Comparison of ENCODE assay signal across 8 cellular contexts in genomic region chr14:50830932-50831703, GRCh38. TPM values are rescaled to one million over a fixed set of nuclear protein-coding genes. Genes with fewer than 3 reads are reported as not detected.
DNase-seq lines count a peak whose midpoint lies in the region; ATAC-seq and TF ChIP-seq lines count a peak whose summit lies in the region.

Gene NIN (minus strand): TSS chr14:50831162. CDS start chr14:50822056, 9,106 bp downstream.

- no peaks in the 10 kb centered on the region for H3K9me3 ChIP-seq in BE2C

- peaks cover 6% of the 10 kb centered on the region for H3K27me3 Mint-ChIP-seq in activated CD4-positive, alpha-beta memory T cell treated with anti-CD3 and anti-CD28 coated beads for 36 hours

- H3K27me3 ChIP-seq in BE2C = no peaks in the 10 kb centered on the region; the same call in 1 of the 2 replicates

- H3K36me3 Mint-ChIP-seq in activated CD4-positive, alpha-beta memory T cell treated with anti-CD3 and anti-CD28 coated beads for 36 hours = peaks cover 2% of the 10 kb centered on the region

- CTCF ChIA-PET in activated CD4-positive, alpha-beta memory T cell treated with anti-CD3 and anti-CD28 coated beads for 36 hours (lab: Charles Lee) = interaction anchor here (0.6 to 3.3 kb wide), 2 partner anchors 29 to 950 kb away, joined by 3 to 13 read pairs; no protein-coding TSS in a partner anchor

- H3K9me3 Mint-ChIP-seq in activated CD4-positive, alpha-beta memory T cell treated with anti-CD3 and anti-CD28 coated beads for 36 hours = no peaks in the 10 kb centered on the region

- TF ChIP-seq CTCF in BE2C (IDR thresholded peaks at IDR 0.05; ENCODE audit: low read depth, low read length) = no peak

- no peaks in the 10 kb centered on the region for H3K4me1 ChIP-seq in BE2C

- peak within 1 kb of the TSS; percentile 82 for H3K4me3 ChIP-seq in BE2C (ENCODE audit: low read depth, low read length)

- peak within 1 kb of the TSS; percentile 86 for H3K27ac Mint-ChIP-seq in activated CD4-positive, alpha-beta memory T cell treated with anti-CD3 and anti-CD28 coated beads for 36 hours

- peak within 1 kb of the TSS; percentile 92 for H3K4me3 Mint-ChIP-seq in activated CD4-positive, alpha-beta memory T cell treated with anti-CD3 and anti-CD28 coated beads for 36 hours

- no peaks in the 10 kb centered on the region for H3K36me3 ChIP-seq in BE2C

- POLR2A ChIA-PET in activated CD4-positive, alpha-beta memory T cell treated with anti-CD3 and anti-CD28 coated beads for 36 hours (lab: Charles Lee) = interaction anchor here (1.7 kb wide), 1 partner anchor 163 kb away, joined by 6 read pairs; the partner anchor contains the start of gene SAV1

- peak; percentile 86 for DNase-seq in BE2C
- peak; percentile 59 for DNase-seq in NCI-H526 treated with DMSO at 0.1 percent for 48 hours (lab: John Stamatoyannopoulos, UW)
- DNase-seq in activated CD4-positive, alpha-beta memory T cell treated with anti-CD3 and anti-CD28 coated beads for 36 hours = peak; percentile 77
- DNase-seq in effector CD4-positive, alpha-beta T cell = peak; percentile 66
- DNase-seq in lung microvascular endothelial cell (ENCODE audit: low read depth in 2 of 2) = peak; percentile 76 to 81
- peak; percentile 45 for DNase-seq in stimulated activated CD8-positive, alpha-beta memory T cell treated with anti-CD3 and anti-CD28 coated beads, Interleukin-12 subunit alpha, Interleukin-12 subunit beta, amount 100 ng/mL, for 24 hours (ENCODE audit: extremely low read depth)

- H3K4me1 Mint-ChIP-seq in activated CD4-positive, alpha-beta memory T cell treated with anti-CD3 and anti-CD28 coated beads for 36 hours (ENCODE audit: low read depth) = peaks cover 54% of the 10 kb centered on the region

- intact Hi-C loops in activated CD4-positive, alpha-beta memory T cell treated with anti-CD3 and anti-CD28 coated beads for 36 hours (cut with micrococcal nuclease) = loop anchor here (1.0 to 5.0 kb wide), 8 partner anchors 9 to 509 kb away; partner anchors contain the start of gene TMX1

- ATAC-seq in GM19043 (IDR thresholded peaks at IDR 0.05; ENCODE audit: low read depth, unreplicated experiment) = peak; percentile 74
- peak; percentile 85 for ATAC-seq in HG03354 (IDR thresholded peaks at IDR 0.05; ENCODE audit: poor library complexity, severe bottlenecking, unreplicated experiment)

RNA-seq across cellular contexts. Expression of gene NIN, which starts in this region (rescaled TPM):
- 9.4 TPM for polyA plus RNA-seq in BE2C (2012; ENCODE audit: insufficient read depth, insufficient read length, low read depth)
- 10 to 100 TPM; 44.7 to 44.8 TPM for total RNA-seq in activated CD4-positive, alpha-beta memory T cell treated with anti-CD3 and anti-CD28 coated beads for 36 hours
- 21.8 and 22.0 TPM in 2 replicates for total RNA-seq in lung microvascular endothelial cell

Comparison
In these comparisons a context has a peak if more than half of its experiments do, and no peak if none do; other contexts are left out.
1. Peak in every context shown above with its lines: DNase-seq, ATAC-seq and H3K4me3 ChIP-seq.